In genomic region chr19:46133101-46133627, GRCh38 we compare ENCODE assay signal across 8 cellular contexts. TPM values are rescaled to one million over a fixed set of nuclear protein-coding genes. Genes with fewer than 3 reads are reported as not detected.
DNase-seq lines count a peak whose midpoint lies in the region; TF ChIP-seq lines count a peak whose summit lies in the region.

No MANE protein-coding gene starts in this region.

- TF ChIP-seq CTCF in astrocyte of the cerebellum (IDR thresholded peaks at IDR 0.05; ENCODE audit: low read depth, low read length, missing control alignments), result no peak

- peak overlapping the region; percentile 71 for H3K27ac ChIP-seq in substantia nigra (ENCODE audit: low read depth, low read length, poor library complexity, severe bottlenecking)

- H3K4me3 ChIP-seq in astrocyte of the cerebellum (ENCODE audit: low read depth, low read length), result peak overlapping the region; percentile 33

- peak; percentile 80 for DNase-seq in Daoy (ENCODE audit: low read depth)
- peak; percentile 96 for DNase-seq in NCI-H2029 treated with DMSO at 0.1 percent for 48 hours (lab: John Stamatoyannopoulos, UW)
- peak; percentile 97 for DNase-seq in astrocyte of the cerebellum (ENCODE audit: low read depth)
- DNase-seq in iPS-NIHi7 (ENCODE audit: extremely low spot score), result peak; percentile 49
- peak in 9 of 49 donors; percentile 10 to 48 (median 18) for DNase-seq in substantia nigra (lab: John Stamatoyannopoulos, UW)
- no peak for DNase-seq in activated T-cell treated with anti-CD3 and anti-CD28 coated beads, Interleukin-2, amount 50 U/mL, for 48 hours
- no peak for DNase-seq in activated CD8-positive, alpha-beta memory T cell treated with anti-CD3 and anti-CD28 coated beads, Interleukin-2, amount 50 U/mL, for 48 hours
- DNase-seq in NCI-H1436 (lab: John Stamatoyannopoulos, UW), result no peak

- in situ Hi-C loops in astrocyte of the cerebellum (cut with HindIII; ENCODE audit: low sequenced_read_pairs), result no loop called here

RNA-seq across cellular contexts. Expression of gene IGFL3, which starts 8.7 kb away (rescaled TPM):
- not detected in 2 replicates for total RNA-seq in Daoy (2014; rRNA removed; shearing (Covaris generic))

RNA-seq across cellular contexts. Expression of gene IGFL2, which starts 14.9 kb away (rescaled TPM):
- not detected in 2 replicates for total RNA-seq in Daoy (2014; rRNA removed; shearing (Covaris generic))

Comparison
In these comparisons a context has a peak if more than half of its experiments do, and no peak if none do; other contexts are left out.
1. DNase-seq: peak in Daoy (single experiment), NCI-H2029 treated with DMSO at 0.1 percent for 48 hours (single experiment), astrocyte of the cerebellum (single experiment) and iPS-NIHi7 (single experiment); none in activated T-cell treated with anti-CD3 and anti-CD28 coated beads, Interleukin-2, amount 50 U/mL, for 48 hours (0 of 2), activated CD8-positive, alpha-beta memory T cell treated with anti-CD3 and anti-CD28 coated beads, Interleukin-2, amount 50 U/mL, for 48 hours (single experiment) and NCI-H1436 (single experiment).